ENCODE assay signal across 8 cellular contexts in genomic region chr12:62434504-62435336, GRCh38. TPM values are rescaled to one million over a fixed set of nuclear protein-coding genes. Genes with fewer than 3 reads are reported as not detected.
DNase-seq lines count a peak whose midpoint lies in the region; ATAC-seq, FAIRE-seq and TF ChIP-seq lines count a peak whose summit lies in the region.

No MANE protein-coding gene starts in this region.

- H3K4me3 ChIP-seq in adipocyte (ENCODE audit: low read length) (peak overlapping the region; percentile 79), kidney (ENCODE audit: low read length in 2 of 2) (peak overlapping the region; percentile 62 to 78), testis (peak overlapping the region; percentile 42 to 45)

- H3K27me3 ChIP-seq in adipocyte (replicated peaks; ENCODE audit: control insufficient read depth, insufficient read depth, low read length) (peaks cover 24% of the 10 kb centered on the region), testis (no peaks in the 10 kb centered on the region)

- FAIRE-seq in kidney (lab: Jason Lieb, UNC): no peak

- no peak for ATAC-seq in HG03565 (IDR thresholded peaks at IDR 0.05; ENCODE audit: unreplicated experiment)

- H3K9ac ChIP-seq in adipocyte (ENCODE audit: low read length) (peak overlapping the region; percentile 46), kidney (ENCODE audit: low read length in 2 of 2) (peak overlapping the region; percentile 1 to 51)

- H3K36me3 ChIP-seq in adipocyte (ENCODE audit: control insufficient read depth, insufficient read depth, low read length, severe bottlenecking) (no peaks in the 10 kb centered on the region), kidney (ENCODE audit: control insufficient read depth in 1 of 2, insufficient read depth in 2 of 2, low read length in 2 of 2) (no peaks in the 10 kb centered on the region), testis (ENCODE audit: low read depth, missing control alignments) (no peaks in the 10 kb centered on the region)

- WGBS in testis, 2 donors: 23 to 25% methylated on average over 17 of the region's 17 CpGs

- TF ChIP-seq POLR2A in testis (IDR thresholded peaks at IDR 0.05): no peak

- intact Hi-C loops in kidney (cut with DNase I): loop anchor here (10.0 kb wide), 1 partner anchor 360 kb away; no protein-coding TSS in a partner anchor
- intact Hi-C loops in testis (cut with DNase I; ENCODE audit: low total_unique reads): no loop called here

- H3K27ac ChIP-seq in kidney (ENCODE audit: low read depth in 2 of 2, low read length in 2 of 2) (no peak overlapping the region), testis (no peak overlapping the region)

- H3K4me1 ChIP-seq in adipocyte (ENCODE audit: control insufficient read depth, insufficient read depth, low read length) (peaks cover 11% of the 10 kb centered on the region), kidney (ENCODE audit: control insufficient read depth in 1 of 2, insufficient read depth in 1 of 2, low read depth in 1 of 2, low read length in 2 of 2) (peaks cover 0 to 10% of the 10 kb centered on the region in 2 donors), testis (no peaks in the 10 kb centered on the region)

- TF ChIP-seq CTCF in kidney (IDR thresholded peaks at IDR 0.05; ENCODE audit: borderline replicate concordance, extremely low read depth, insufficient read depth) (no peak), testis (IDR thresholded peaks at IDR 0.05) (no peak)

- H3K9me3 ChIP-seq in adipocyte (ENCODE audit: control insufficient read depth, low read length) (peaks cover 13% of the 10 kb centered on the region), kidney (ENCODE audit: control insufficient read depth in 1 of 2, low read length in 2 of 2) (no peaks in the 10 kb centered on the region), testis (no peaks in the 10 kb centered on the region)

- DNase-seq in NCI-H1417 (lab: John Stamatoyannopoulos, UW) (peak in 2 of 3 experiments; percentile 72 to 73), NCI-H1417 treated with DMSO at 0.1 percent for 48 hours (lab: John Stamatoyannopoulos, UW) (no peak), HuH-7 (ENCODE audit: low spot score) (peak; percentile 20), adipocyte (ENCODE audit: low read depth) (no peak), kidney (no peak), testis (peak; percentile 16), hepatic stellate cell (ENCODE audit: low spot score) (no peak)

RNA-seq across cellular contexts. Expression of gene MON2, which starts 31.9 kb away (rescaled TPM):
- 57.9 TPM for total RNA-seq in kidney
- 11.6 TPM for polyA plus RNA-seq in kidney (ENCODE audit: insufficient read depth, low read depth, low replicate concordance)
- 10 to 100 TPM; 90.1 to 98.4 TPM for total RNA-seq in testis
- 22.8 TPM for polyA plus RNA-seq in testis (ENCODE audit: insufficient read depth, low read depth, low replicate concordance)

Comparison
In these comparisons a context has a peak if more than half of its experiments do, and no peak if none do; other contexts are left out.
1. DNase-seq: peak in NCI-H1417 (2 of 3), HuH-7 (single experiment) and testis (single experiment); none in NCI-H1417 treated with DMSO at 0.1 percent for 48 hours (single experiment), adipocyte (single experiment), kidney (single experiment) and hepatic stellate cell (single experiment).
2. Peak in every context shown above with its lines, with median percentiles within 50 percentile points of each other: H3K4me3 ChIP-seq.